22 cellular contexts compared by ENCODE assay signal in the genomic region with DNA sequence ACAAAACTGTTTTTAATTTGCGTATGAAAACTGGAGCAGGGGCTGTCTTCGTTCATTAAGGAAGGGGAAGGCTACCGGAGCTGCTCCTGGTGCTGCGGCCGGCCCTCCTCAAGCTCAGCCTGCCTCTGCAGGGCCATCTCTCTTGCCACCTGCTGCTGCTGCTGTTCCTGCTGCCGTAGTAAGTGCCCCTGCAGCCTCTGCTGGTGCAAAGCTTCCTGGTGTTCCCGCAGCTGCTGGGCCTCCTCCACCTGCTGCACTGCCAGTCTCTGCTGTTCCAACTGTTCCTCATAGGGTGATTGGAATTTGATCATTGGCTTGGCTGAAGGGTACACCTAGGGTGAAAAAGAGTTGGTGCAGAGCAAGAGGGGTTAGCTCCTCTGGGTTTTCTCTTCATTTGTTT.
A peak's percentile ranks its signal among the peaks of the same experiment; 100 is the strongest.
DNase-seq lines count a peak whose midpoint lies in the region; ATAC-seq and TF ChIP-seq lines count a peak whose summit lies in the region.
"Had no signal": no experiment of that assay in that cellular context is flagged by ENCODE, and none has a peak within 500 bp of the region (broad histone marks: within the 10 kb centered on the region; RNA-seq: fewer than 3 reads in every experiment).

No MANE protein-coding gene starts in this region.

- H3K9me2 ChIP-seq in Karpas-422 (replicated peaks; ENCODE audit: insufficient read depth, low read length) = no peaks in the 10 kb centered on the region

- DNase-seq in DMS153 treated with DMSO at 0.1 percent for 48 hours (lab: John Stamatoyannopoulos, UW; ENCODE audit: unreplicated experiment) = peak; percentile 30
- peak; percentile 35 for DNase-seq in NCI-H510A (lab: John Stamatoyannopoulos, UW)
- peak; percentile 21 for DNase-seq in iPS-NIHi7 (ENCODE audit: extremely low spot score)
- DNase-seq in NCI-H2227 (lab: John Stamatoyannopoulos, UW; ENCODE audit: unreplicated experiment) = no peak
- DNase-seq in Karpas-422 = no peak
- no peak for DNase-seq in stimulated activated CD4-positive, alpha-beta T cell treated with anti-CD3 and anti-CD28 coated beads, Interleukin-4, amount 100 ng/mL, for 1 hour
- DNase-seq: activated CD4-positive, alpha-beta T cell treated with anti-CD3 and anti-CD28 coated beads for 48 hours; activated naive CD4-positive, alpha-beta T cell treated with anti-CD3 and anti-CD28 coated beads, Interleukin-2, amount 50 U/mL, for 16 hours; amniotic stem cell; Caco-2; GOT3; mucosa of descending colon; NCI-H2227 treated with DMSO at 0.1 percent for 48 hours; stimulated activated naive CD4-positive, alpha-beta T cell treated with Interleukin-2 at 50 U/mL for 16 hours; T1000; upper lobe of right lung had no signal

- no peak overlapping the region for H2AFZ ChIP-seq in Karpas-422 (ENCODE audit: low read length)

- H3K9me3 ChIP-seq in HEK293 (ENCODE audit: control insufficient read depth, insufficient read depth, low read depth, low read length) (no peaks in the 10 kb centered on the region), Karpas-422 (ENCODE audit: low read length) (no peaks in the 10 kb centered on the region)
- H3K9me3 ChIP-seq: BLaER1, Caco-2, mucosa of descending colon, suprapubic skin, upper lobe of right lung had no signal

- POLR2A ChIA-PET in HEK293 (lab: Yijun Ruan, JAX) = no interaction called here

- ATAC-seq in HG03196 (IDR thresholded peaks at IDR 0.05; ENCODE audit: unreplicated experiment) = no peak
- ATAC-seq: activated T-helper 17 cell treated with anti-CD3 and anti-CD28 coated beads, Interleukin-2, amount 50 U/mL, for 72 hours; mucosa of descending colon; upper lobe of right lung had no signal

- H4K20me1 ChIP-seq in Karpas-422 (ENCODE audit: insufficient read depth, low read depth, low read length) = no peaks in the 10 kb centered on the region
- H4K20me1 ChIP-seq: BLaER1 had no signal

- no peak overlapping the region for H3K4me3 ChIP-seq in HEK293 (ENCODE audit: low read depth, low read length)
- no peak overlapping the region for H3K4me3 ChIP-seq in Karpas-422 (ENCODE audit: low read length)
- H3K4me3 ChIP-seq: BLaER1, mucosa of descending colon, suprapubic skin, upper lobe of right lung had no signal

- no peaks in the 10 kb centered on the region for H3K79me2 ChIP-seq in Karpas-422 (ENCODE audit: low read length)

- no peaks in the 10 kb centered on the region for H3K4me1 ChIP-seq in HEK293 (ENCODE audit: control insufficient read depth, insufficient read depth, low read length)
- H3K4me1 ChIP-seq in Karpas-422 (ENCODE audit: low read length) = peaks cover 6% of the 10 kb centered on the region
- H3K4me1 ChIP-seq: Caco-2, upper lobe of right lung had no signal

- no peak overlapping the region for H3K9ac ChIP-seq in Karpas-422 (ENCODE audit: low read length)
- H3K9ac ChIP-seq: BLaER1 had no signal

- TF ChIP-seq CTCF in HEK293 (tag by site-specific recombination; IDR thresholded peaks at IDR 0.05) = no peak

- CTCF ChIA-PET in HEK293 (lab: Yijun Ruan, JAX) = interaction anchor here (1.6 kb wide), 1 partner anchor 11 kb away, joined by 6 read pairs; no protein-coding TSS in a partner anchor

- no peak overlapping the region for H3K4me2 ChIP-seq in Karpas-422 (ENCODE audit: low read depth, low read length, poor library complexity, severe bottlenecking)
- H3K4me2 ChIP-seq: BLaER1 had no signal

- H3K27me3 ChIP-seq in Karpas-422 (ENCODE audit: low read length) = no peaks in the 10 kb centered on the region
- H3K27me3 ChIP-seq: BLaER1, suprapubic skin, upper lobe of right lung had no signal

- H3K36me3 ChIP-seq in HEK293 (ENCODE audit: control insufficient read depth in 2 of 2, insufficient read depth in 1 of 2, low read length in 2 of 2) (peaks cover 4 to 61% of the 10 kb centered on the region in 2 experiments; a peak in 2 of 3 replicates), Karpas-422 (ENCODE audit: insufficient read depth, low read length) (no peaks in the 10 kb centered on the region)

- no peak overlapping the region for H3K27ac ChIP-seq in HEK293 (ENCODE audit: extremely low read depth, low read depth, low read length)
- H3K27ac ChIP-seq in Karpas-422 (ENCODE audit: low read length) = no peak overlapping the region
- H3K27ac ChIP-seq: BLaER1, suprapubic skin, upper lobe of right lung, VCaP had no signal

TF ChIP-seq in HEK293, 187 proteins besides CTCF, POLR2A, EP300 and RAD21:
- TF ChIP-seq ZIC2 (tag by site-specific recombination; IDR thresholded peaks at IDR 0.05) = peak; percentile 59
- TF ChIP-seq ZNF248 (tag by site-specific recombination; IDR thresholded peaks at IDR 0.05) = no peak
- peak; percentile 28; the same call in 1 of the 2 replicates for TF ChIP-seq ZNF341 (tag by site-specific recombination; IDR thresholded peaks at IDR 0.05; ENCODE audit: low read depth)

Comparison
In these comparisons a context has a peak if more than half of its experiments do, and no peak if none do; other contexts are left out.
1. DNase-seq: peak in DMS153 treated with DMSO at 0.1 percent for 48 hours (single experiment), NCI-H510A (single experiment) and iPS-NIHi7 (single experiment); none in NCI-H2227 (single experiment), Karpas-422 (single experiment) and stimulated activated CD4-positive, alpha-beta T cell treated with anti-CD3 and anti-CD28 coated beads, Interleukin-4, amount 100 ng/mL, for 1 hour (single experiment).